27 cellular contexts compared by ENCODE assay signal in genomic region chr3:165728924-165729323, GRCh38.
"Had no signal": no experiment of that assay in that cellular context is flagged by ENCODE, and none has a peak within 500 bp of the region (broad histone marks: within the 10 kb centered on the region; RNA-seq: fewer than 3 reads in every experiment).

No MANE protein-coding gene starts in this region.

- H3K4me3 ChIP-seq: ascending aorta, breast epithelium, cardiac muscle cell, colonic mucosa had no signal

- DNase-seq: activated CD4-positive, alpha-beta T cell treated with anti-CD3 and anti-CD28 coated beads for 1 hour; activated CD4-positive, alpha-beta T cell treated with anti-CD3 and anti-CD28 coated beads for 4 hours; activated CD4-positive, alpha-beta T cell treated with anti-CD3 and anti-CD28 coated beads, Interleukin-2, amount 10 ng/mL, durations not matched to agents 7 days and 5 days; activated CD4-positive, alpha-beta T cell treated with anti-CD3 and anti-CD28 coated beads, Interleukin-2, amount 50 U/mL, for 4 hours; activated CD8-positive, alpha-beta memory T cell treated with anti-CD3 and anti-CD28 coated beads for 24 hours; activated CD8-positive, alpha-beta T cell treated with anti-CD3 and anti-CD28 coated beads for 36 hours; activated effector memory CD4-positive, alpha-beta T cell treated with Interleukin-2 at 50 U/mL for 16 hours; activated gamma-delta T cell treated with Interleukin-2 at 50 U/mL for 16 hours; activated naive CD4-positive, alpha-beta T cell treated with anti-CD3 and anti-CD28 coated beads, Interleukin-2, amount 50 U/mL, for 16 hours; activated naive CD4-positive, alpha-beta T cell treated with Interleukin-2 at 50 U/mL for 16 hours; activated T-cell treated with anti-CD3 and anti-CD28 coated beads, Interleukin-2, amount 50 U/mL, for 4 hours; amygdala; central memory CD4-positive, alpha-beta T cell; cerebellar nuclear complex; colonic mucosa; effector CD8-positive, alpha-beta T cell; foreskin fibroblast; head of caudate nucleus; T-helper 2 cell had no signal

- H3K4me1 ChIP-seq: ascending aorta, breast epithelium, colonic mucosa had no signal

- H3K27me3 ChIP-seq: ascending aorta, breast epithelium, cardiac muscle cell, colonic mucosa had no signal

- FAIRE-seq: endothelial cell of umbilical vein had no signal

- H3K4me3 Mint-ChIP-seq: activated CD4-positive, alpha-beta T cell treated with anti-CD3 and anti-CD28 coated beads, Interleukin-2, amount 10 ng/mL, durations not matched to agents 7 days and 5 days; activated CD8-positive, alpha-beta T cell treated with anti-CD3 and anti-CD28 coated beads for 36 hours; activated naive CD8-positive, alpha-beta T cell; activated T-cell treated with anti-CD3 and anti-CD28 coated beads, Interleukin-2, amount 50 U/mL, for 4 hours; activated T-helper 17 cell treated with anti-CD3 and anti-CD28 coated beads, Interleukin-2, amount 50 U/mL, for 72 hours; brain had no signal

- H3K36me3 Mint-ChIP-seq: activated naive CD8-positive, alpha-beta T cell; brain had no signal

- H3K4me1 Mint-ChIP-seq: activated CD4-positive, alpha-beta T cell treated with anti-CD3 and anti-CD28 coated beads, Interleukin-2, amount 10 ng/mL, durations not matched to agents 7 days and 5 days; activated T-helper 17 cell treated with anti-CD3 and anti-CD28 coated beads, Interleukin-2, amount 50 U/mL, for 72 hours; brain had no signal

- H3K36me3 ChIP-seq: ascending aorta, breast epithelium, cardiac muscle cell, colonic mucosa had no signal

- H3K9me3 Mint-ChIP-seq: activated T-helper 17 cell treated with anti-CD3 and anti-CD28 coated beads, Interleukin-2, amount 50 U/mL, for 72 hours had no signal

- H3K27me3 Mint-ChIP-seq: activated CD4-positive, alpha-beta T cell treated with anti-CD3 and anti-CD28 coated beads, Interleukin-2, amount 10 ng/mL, durations not matched to agents 7 days and 5 days; activated CD8-positive, alpha-beta T cell treated with anti-CD3 and anti-CD28 coated beads for 36 hours; activated naive CD8-positive, alpha-beta T cell; activated T-helper 17 cell treated with anti-CD3 and anti-CD28 coated beads, Interleukin-2, amount 50 U/mL, for 72 hours; brain had no signal

- H3K27ac ChIP-seq: ascending aorta, breast epithelium, cardiac muscle cell, colonic mucosa, epithelial cell of prostate had no signal

- ATAC-seq: activated CD8-positive, alpha-beta T cell treated with anti-CD3 and anti-CD28 coated beads for 36 hours; activated T-cell treated with anti-CD3 and anti-CD28 coated beads, Interleukin-2, amount 50 U/mL, for 4 hours; activated T-helper 17 cell treated with anti-CD3 and anti-CD28 coated beads, Interleukin-2, amount 50 U/mL, for 72 hours had no signal

- H3K9me3 ChIP-seq: ascending aorta, breast epithelium, colonic mucosa had no signal

- H3K27ac Mint-ChIP-seq: activated CD4-positive, alpha-beta T cell treated with anti-CD3 and anti-CD28 coated beads, Interleukin-2, amount 10 ng/mL, durations not matched to agents 7 days and 5 days; activated CD8-positive, alpha-beta T cell treated with anti-CD3 and anti-CD28 coated beads for 36 hours; activated naive CD8-positive, alpha-beta T cell; activated T-helper 17 cell treated with anti-CD3 and anti-CD28 coated beads, Interleukin-2, amount 50 U/mL, for 72 hours; brain had no signal
